Comparison of ENCODE assay signal across 8 cellular contexts in the genomic region with DNA sequence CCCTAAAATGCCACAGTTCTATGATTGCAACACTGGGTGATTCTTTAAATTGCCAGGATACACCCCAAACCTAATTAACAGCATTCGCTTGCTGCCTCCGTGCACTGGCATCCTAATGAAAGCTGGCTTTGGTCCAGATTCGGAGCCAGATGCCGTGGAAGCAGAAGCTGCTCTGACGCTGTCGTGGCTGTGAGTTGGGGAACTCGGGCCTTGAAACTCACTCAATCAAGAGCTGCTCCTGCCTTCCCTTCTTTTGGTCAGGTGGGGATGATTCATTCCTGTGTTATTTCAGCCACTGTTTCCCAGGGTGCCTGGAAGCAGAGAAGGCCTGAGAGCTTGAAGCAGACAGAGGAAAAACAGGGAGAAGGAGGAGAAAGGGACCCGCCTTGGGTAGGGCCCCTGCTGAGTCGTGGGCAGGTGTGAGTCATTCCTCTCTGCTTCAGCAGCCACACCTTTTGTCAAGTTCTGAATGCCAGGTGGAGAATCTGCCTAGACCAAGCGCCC. TPM values are rescaled to one million over a fixed set of nuclear protein-coding genes. Genes with fewer than 3 reads are reported as not detected.
DNase-seq lines count a peak whose midpoint lies in the region; FAIRE-seq and TF ChIP-seq lines count a peak whose summit lies in the region.

No MANE protein-coding gene starts in this region.

- H3K27ac ChIP-seq in prostate gland: peak overlapping the region; percentile 38 to 45

- H3K9me3 Mint-ChIP-seq in CD14-positive monocyte: peaks cover 0 to 3% (median 0%) of the 10 kb centered on the region in 7 donors

- intact Hi-C loops in CD14-positive monocyte (cut with micrococcal nuclease) (no loop called here), prostate gland (cut with DNase I) (no loop called here)

- H3K27ac Mint-ChIP-seq in CD14-positive monocyte: peak overlapping the region in 2 of 7 donors; percentile 57 to 72

- no peaks in the 10 kb centered on the region for H3K9me3 ChIP-seq in prostate gland

- no peak for FAIRE-seq in HTR-8/SVneo (lab: Jason Lieb, UNC)

- POLR2A ChIA-PET in GM10248 (lab: Yijun Ruan, JAX): no interaction called here

- H3K4me1 Mint-ChIP-seq in CD14-positive monocyte: peaks cover 11% of the 10 kb centered on the region

- no peak for TF ChIP-seq POLR2A in prostate gland (IDR thresholded peaks at IDR 0.05)

- no peak for TF ChIP-seq CTCF in CD14-positive monocyte (IDR thresholded peaks at IDR 0.05)
- TF ChIP-seq CTCF in fibroblast of villous mesenchyme (IDR thresholded peaks at IDR 0.05; ENCODE audit: insufficient read depth, low read depth, low read length): no peak
- TF ChIP-seq CTCF in prostate gland (IDR thresholded peaks at IDR 0.05): no peak
- no peak for TF ChIP-seq CTCF in GM10248 (IDR thresholded peaks at IDR 0.05; ENCODE audit: control extremely low read depth, extremely low read depth, low read depth, missing control alignments)

- peaks cover 10 to 20% (median 12%) of the 10 kb centered on the region in 3 donors for H3K27me3 Mint-ChIP-seq in CD14-positive monocyte (ENCODE audit: low read depth in 3 of 3)

- H3K36me3 Mint-ChIP-seq in CD14-positive monocyte: no peaks in the 10 kb centered on the region

- DNase-seq in CD14-positive monocyte (ENCODE audit: low spot score) (peak; percentile 51), HTR-8/SVneo (ENCODE audit: insufficient read length, low spot score) (peak; percentile 81), RPMI7951 (ENCODE audit: low read depth) (peak; percentile 76), fibroblast of villous mesenchyme (ENCODE audit: low read depth) (peak; percentile 55), prostate gland (ENCODE audit: low spot score) (peak; percentile 58), OCI-M1 (lab: John Stamatoyannopoulos, UW) (no peak), GM10248 (ENCODE audit: extremely low spot score) (no peak)
- DNase-seq in activated CD8-positive, alpha-beta memory T cell treated with anti-CD3 and anti-CD28 coated beads for 24 hours: no peak

- H3K4me3 Mint-ChIP-seq in CD14-positive monocyte: no peak overlapping the region

- WGBS in prostate gland: 18% methylated on average over 10 of the region's 10 CpGs

- no peak overlapping the region for H3K4me3 ChIP-seq in fibroblast of villous mesenchyme (ENCODE audit: low read depth, low read length)
- no peak overlapping the region for H3K4me3 ChIP-seq in prostate gland

- H3K36me3 ChIP-seq in prostate gland: no peaks in the 10 kb centered on the region

- no peaks in the 10 kb centered on the region for H3K27me3 ChIP-seq in prostate gland (replicated peaks; ENCODE audit: insufficient read depth)

- CTCF ChIA-PET in GM10248 (lab: Yijun Ruan, JAX): no interaction called here

- no peaks in the 10 kb centered on the region for H3K4me1 ChIP-seq in prostate gland (replicated peaks)

RNA-seq across cellular contexts. Expression of gene DSP, which starts 36.2 kb away (rescaled TPM):
- not detected for polyA plus RNA-seq in CD14-positive monocyte
- total RNA-seq in RPMI7951 (2014; rRNA removed; shearing (Covaris generic)): under 0.01 TPM in 2 replicates
- total RNA-seq in fibroblast of villous mesenchyme (28.1 and 33.2 TPM in 2 replicates), prostate gland (100 to 1,000 TPM in 1 of 2 donors, 10 to 100 TPM in 1; 60.6 to 211 TPM)

Comparison
In these comparisons a context has a peak if more than half of its experiments do, and no peak if none do; other contexts are left out.
1. DNase-seq: peak in CD14-positive monocyte (single experiment), HTR-8/SVneo (single experiment), RPMI7951 (single experiment), fibroblast of villous mesenchyme (single experiment) and prostate gland (single experiment); none in activated CD8-positive, alpha-beta memory T cell treated with anti-CD3 and anti-CD28 coated beads for 24 hours (single experiment), OCI-M1 (single experiment) and GM10248 (single experiment).
2. RNA of gene DSP, which starts 36.2 kb away (total RNA-seq): 60.6 to 211 TPM in prostate gland and 28.1 to 33.2 TPM in fibroblast of villous mesenchyme; under 0.01 TPM in RPMI7951; every median in the first group is over 10 times any median in the second.